7 cellular contexts compared by ENCODE assay signal in the genomic region with DNA sequence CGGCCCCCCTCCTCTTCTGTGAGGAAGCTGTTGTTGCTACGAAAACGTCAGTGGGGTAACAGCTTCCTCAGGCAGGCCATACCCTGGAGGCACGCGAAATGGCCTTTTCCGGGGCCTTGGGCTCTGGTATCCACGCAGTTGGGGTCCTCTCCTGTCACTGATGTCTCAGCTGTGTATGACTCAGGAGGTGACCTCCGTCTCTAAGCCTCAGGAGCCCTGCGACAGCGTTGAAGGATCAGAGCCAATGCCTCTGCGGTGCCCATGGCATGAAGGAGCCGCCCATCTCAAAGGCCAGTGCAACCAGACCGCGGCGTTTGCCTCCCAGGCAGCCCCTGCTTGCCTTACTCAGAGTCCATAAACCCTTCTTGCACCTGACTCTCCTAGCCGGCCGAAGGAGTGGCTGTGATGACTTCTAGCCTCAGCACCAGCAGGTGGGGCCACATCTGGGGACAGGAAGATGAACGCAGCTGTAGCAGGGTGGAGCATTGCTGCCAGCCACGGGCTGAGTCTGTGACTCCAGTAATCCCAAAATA. TPM values are rescaled to one million over a fixed set of nuclear protein-coding genes. Genes with fewer than 3 reads are reported as not detected.
DNase-seq lines count a peak whose midpoint lies in the region; ATAC-seq and TF ChIP-seq lines count a peak whose summit lies in the region.

No MANE protein-coding gene starts in this region.

- TF ChIP-seq CTCF in endothelial cell (IDR thresholded peaks at IDR 0.05; ENCODE audit: unreplicated experiment), result no peak

- ATAC-seq in GM18873 (IDR thresholded peaks at IDR 0.05; ENCODE audit: low FRiP score, unreplicated experiment), result peak; percentile 18
- ATAC-seq in HG03108 (IDR thresholded peaks at IDR 0.05; ENCODE audit: unreplicated experiment), result peak; percentile 20

- H3K4me1 Mint-ChIP-seq in endothelial cell (ENCODE audit: unreplicated experiment), result peaks cover 25% of the 10 kb centered on the region

- intact Hi-C loops in posterior vena cava (cut with DNase I), result loop anchor here in 1 of 2 donors (10.0 kb wide), 1 partner anchor 72 kb away; a partner anchor contains a TSS

- DNase-seq in Daoy (ENCODE audit: low read depth) (peak; percentile 73), RPMI7951 (ENCODE audit: low read depth) (peak; percentile 63), endothelial cell (ENCODE audit: low spot score) (no peak), posterior vena cava (ENCODE audit: low spot score) (peak; percentile 81)
- DNase-seq in stimulated activated naive CD4-positive, alpha-beta T cell (lab: John Stamatoyannopoulos, UW), result no peak

- peaks cover 15% of the 10 kb centered on the region for H3K27me3 Mint-ChIP-seq in endothelial cell (ENCODE audit: unreplicated experiment)

- peaks cover 8% of the 10 kb centered on the region for H3K36me3 Mint-ChIP-seq in endothelial cell (ENCODE audit: low read depth, unreplicated experiment)

- no peak overlapping the region for H3K27ac Mint-ChIP-seq in endothelial cell (ENCODE audit: unreplicated experiment)

- peak overlapping the region; percentile 47 for H3K4me3 Mint-ChIP-seq in endothelial cell (ENCODE audit: unreplicated experiment)

- no peaks in the 10 kb centered on the region for H3K9me3 Mint-ChIP-seq in endothelial cell (ENCODE audit: unreplicated experiment)

RNA-seq across cellular contexts. Expression of a gene that starts 1.0 kb away (rescaled TPM):
- 16.7 and 23.4 TPM in 2 replicates for total RNA-seq in Daoy (2014; rRNA removed; shearing (Covaris generic))
- 50.6 and 72.9 TPM in 2 replicates for total RNA-seq in RPMI7951 (2014; rRNA removed; shearing (Covaris generic))
- total RNA-seq in endothelial cell (ENCODE audit: unreplicated experiment) (6.4 TPM), posterior vena cava (1 to 10 TPM; 5.4 to 6.1 TPM)

RNA-seq across cellular contexts. Expression of a gene that starts 9.1 kb away (rescaled TPM):
- total RNA-seq in Daoy (2014; rRNA removed; shearing (Covaris generic)), result 434 and 468 TPM in 2 replicates
- total RNA-seq in RPMI7951 (2014; rRNA removed; shearing (Covaris generic)), result 256 and 386 TPM in 2 replicates
- total RNA-seq in endothelial cell (ENCODE audit: unreplicated experiment) (198 TPM), posterior vena cava (10 to 100 TPM; 81.8 to 91.9 TPM)

RNA-seq across cellular contexts. Expression of a gene that starts 9.2 kb away (rescaled TPM):
- total RNA-seq in Daoy (2014; rRNA removed; shearing (Covaris generic)), result 16.6 and 18.8 TPM in 2 replicates
- 10.3 and 15.1 TPM in 2 replicates for total RNA-seq in RPMI7951 (2014; rRNA removed; shearing (Covaris generic))
- total RNA-seq in endothelial cell (ENCODE audit: unreplicated experiment) (15.9 TPM), posterior vena cava (10 to 100 TPM; 17.4 to 18.6 TPM)

RNA-seq across cellular contexts. Expression of a gene that starts 38.8 kb away (rescaled TPM):
- 269 and 285 TPM in 2 replicates for total RNA-seq in Daoy (2014; rRNA removed; shearing (Covaris generic))
- 273 and 306 TPM in 2 replicates for total RNA-seq in RPMI7951 (2014; rRNA removed; shearing (Covaris generic))
- total RNA-seq in endothelial cell (ENCODE audit: unreplicated experiment) (137 TPM), posterior vena cava (10 to 100 TPM; 72.4 to 95.7 TPM)

RNA-seq across cellular contexts. Expression of a gene that starts 45.0 kb away (rescaled TPM):
- total RNA-seq in Daoy (2014; rRNA removed; shearing (Covaris generic)), result 18.1 and 30.5 TPM in 2 replicates
- 4.6 and 10.2 TPM in 2 replicates for total RNA-seq in RPMI7951 (2014; rRNA removed; shearing (Covaris generic))
- total RNA-seq in endothelial cell (ENCODE audit: unreplicated experiment) (21.8 TPM), posterior vena cava (10 to 100 TPM; 11.3 to 13.4 TPM)

Comparison
In these comparisons a context has a peak if more than half of its experiments do, and no peak if none do; other contexts are left out.
1. DNase-seq: peak in Daoy (single experiment), RPMI7951 (single experiment) and posterior vena cava (single experiment); none in endothelial cell (single experiment) and stimulated activated naive CD4-positive, alpha-beta T cell (0 of 6).